ENCODE assay signal across 8 cellular contexts in the genomic region with DNA sequence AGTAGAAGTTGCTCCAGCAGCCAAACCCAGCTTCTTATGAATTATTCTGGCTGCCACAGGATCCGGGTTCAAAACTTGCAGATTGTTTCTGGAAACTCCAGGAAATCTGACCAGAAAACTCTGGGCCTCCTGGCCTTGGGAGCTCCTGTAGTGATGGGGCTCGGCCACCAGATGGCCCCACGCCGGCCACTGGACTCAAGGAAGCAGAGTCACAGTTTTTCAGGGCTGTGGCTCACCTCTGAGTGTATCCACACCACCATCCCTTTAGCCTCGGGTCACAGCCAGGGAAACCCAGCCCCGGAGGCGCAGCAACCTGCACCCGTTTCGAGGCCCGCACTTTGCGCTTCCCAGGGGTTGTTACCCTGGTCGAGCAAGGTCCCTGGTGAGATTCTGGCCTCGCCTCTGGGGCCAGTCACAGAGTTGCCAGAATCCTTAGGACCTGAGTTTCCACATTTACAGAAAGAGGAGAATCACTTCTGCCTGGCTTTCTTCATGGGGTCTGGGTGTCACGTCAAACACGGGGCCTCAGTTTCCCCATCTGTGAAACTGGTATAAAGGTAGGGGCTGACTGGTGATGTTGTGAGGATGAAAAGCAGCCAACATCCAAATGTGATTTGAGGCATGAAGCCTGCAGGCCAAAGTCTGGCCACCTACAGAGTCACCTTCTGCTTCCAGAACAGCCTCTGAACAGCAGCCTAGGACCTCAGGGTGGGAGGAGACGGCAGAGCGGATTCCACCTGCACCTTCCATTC. TPM values are rescaled to one million over a fixed set of nuclear protein-coding genes. Genes with fewer than 3 reads are reported as not detected.
DNase-seq lines count a peak whose midpoint lies in the region; ATAC-seq and TF ChIP-seq lines count a peak whose summit lies in the region.

No MANE protein-coding gene starts in this region.

- H4K20me1 ChIP-seq in HCT116 (ENCODE audit: insufficient read depth) = no peaks in the 10 kb centered on the region

- RAD21 ChIA-PET in HCT116 (lab: Charles Lee; ENCODE audit: low non-redundant PET in 1 of 2, low total read pairs in 2 of 2, uncharacterized antibody in 2 of 2, unreplicated experiment in 2 of 2) = interaction anchor here (0.7 to 0.8 kb wide), 3 partner anchors 79 to 232 kb away, joined by 3 to 4 read pairs (median 3); no protein-coding TSS in a partner anchor

- no peak for TF ChIP-seq POLR2A in HCT116 (IDR thresholded peaks at IDR 0.05; ENCODE audit: borderline replicate concordance, extremely low read depth, insufficient read depth, insufficient read length)
- TF ChIP-seq POLR2A in adrenal gland (IDR thresholded peaks at IDR 0.05) = no peak

- H3K9ac ChIP-seq in HCT116 (ENCODE audit: low read length) = no peak overlapping the region

- no peak overlapping the region for H3K4me3 ChIP-seq in HCT116 (replicated peaks in 1 of 2; ENCODE audit: low read depth in 1 of 2, low read length in 2 of 2)
- no peak overlapping the region for H3K4me3 ChIP-seq in adrenal gland
- no peak overlapping the region for H3K4me3 ChIP-seq in left ventricle myocardium inferior
- H3K4me3 ChIP-seq in psoas muscle = no peak overlapping the region

- no peaks in the 10 kb centered on the region for H3K79me2 ChIP-seq in HCT116 (ENCODE audit: insufficient read depth, low read length)

- H2AFZ ChIP-seq in HCT116 (ENCODE audit: low read depth, low read length, poor library complexity, severe bottlenecking) = peak overlapping the region; percentile 50

- intact Hi-C loops in HCT116 (cut with micrococcal nuclease) = loop anchor here (1.0 to 5.0 kb wide), 3 partner anchors 79 to 233 kb away; no protein-coding TSS in a partner anchor
- intact Hi-C loops in adrenal gland (cut with DNase I) = loop anchor here in 1 of 2 donors (5.0 kb wide), 1 partner anchor 78 kb away; no protein-coding TSS in a partner anchor
- intact Hi-C loops in left ventricle myocardium inferior (cut with micrococcal nuclease) = loop anchor here (5.0 to 10.0 kb wide), 2 partner anchors 78 to 155 kb away; no protein-coding TSS in a partner anchor
- intact Hi-C loops in psoas muscle (cut with DNase I) = loop anchor here (1.0 to 5.0 kb wide), 4 partner anchors 78 to 233 kb away; no protein-coding TSS in a partner anchor

- H3K27me3 ChIP-seq in HCT116 (ENCODE audit: insufficient read depth, low read length) (no peaks in the 10 kb centered on the region), adrenal gland (peaks cover 13% of the 10 kb centered on the region), left ventricle myocardium inferior (ENCODE audit: low read depth) (peaks cover 5% of the 10 kb centered on the region), psoas muscle (ENCODE audit: insufficient read depth in 3 of 3, low read length in 2 of 3) (peaks cover 0 to 20% (median 6%) of the 10 kb centered on the region in 3 donors)

- H3K9me2 ChIP-seq in HCT116 (ENCODE audit: insufficient read depth) = no peaks in the 10 kb centered on the region

- TF ChIP-seq CTCF in HCT116 (IDR thresholded peaks at IDR 0.05 in 2 of 3, conservative IDR thresholded peaks at IDR 0.05 in 1 of 3; ENCODE audit: borderline replicate concordance in 1 of 3, insufficient read depth in 1 of 3, low read depth in 2 of 3, low read length in 2 of 3) = peak; percentile 88 to 95 (median 90)
- peak; percentile 97 for TF ChIP-seq CTCF in RWPE1 (conservative IDR thresholded peaks at IDR 0.05; ENCODE audit: low read depth)
- TF ChIP-seq CTCF in adrenal gland (IDR thresholded peaks at IDR 0.05) = peak; percentile 77 to 89 (median 84)
- peak; percentile 93 for TF ChIP-seq CTCF in left ventricle myocardium inferior (IDR thresholded peaks at IDR 0.05; ENCODE audit: borderline replicate concordance)
- peak; percentile 88 for TF ChIP-seq CTCF in psoas muscle (IDR thresholded peaks at IDR 0.05)

- ATAC-seq in HCT116 (peak; percentile 96), psoas muscle (peak; percentile 82 to 91 (median 88)), GM19324 (IDR thresholded peaks at IDR 0.05; ENCODE audit: low FRiP score, unreplicated experiment) (no peak), HG03439 (IDR thresholded peaks at IDR 0.05; ENCODE audit: unreplicated experiment) (no peak)

- WGBS in adrenal gland, 4 donors = 31 to 40% (median 33%) methylated on average over 9 to 17 of the region's 17 CpGs
- WGBS in psoas muscle, 3 donors = 37 to 42% (median 40%) methylated on average over 17 of the region's 17 CpGs

- no peaks in the 10 kb centered on the region for H3K9me3 ChIP-seq in HCT116 (ENCODE audit: control insufficient read depth in 1 of 2, insufficient read depth in 1 of 2, low read depth in 1 of 2, low read length in 2 of 2)
- H3K9me3 ChIP-seq in adrenal gland (replicated peaks in 1 of 3) = no peaks in the 10 kb centered on the region
- H3K9me3 ChIP-seq in left ventricle myocardium inferior (replicated peaks) = no peaks in the 10 kb centered on the region
- no peaks in the 10 kb centered on the region for H3K9me3 ChIP-seq in psoas muscle

- BruUV-seq in HCT116 (replicated peaks; lab: Mats Ljungman, UMichigan) = no TSS peak

- DNase-seq in COLO829 (ENCODE audit: low spot score) (peak; percentile 28), HCT116 (ENCODE audit: low read depth, low spot score) (peak; percentile 49), RWPE1 (ENCODE audit: low spot score) (peak; percentile 77), adrenal gland (peak; percentile 74 to 89 (median 83)), left ventricle myocardium inferior (peak; percentile 74), psoas muscle (peak; percentile 76 to 85)

- H3K36me3 ChIP-seq in HCT116 (ENCODE audit: control insufficient read depth in 1 of 2, insufficient read depth in 2 of 2, low read length in 2 of 2) = no peaks in the 10 kb centered on the region
- no peaks in the 10 kb centered on the region for H3K36me3 ChIP-seq in adrenal gland (replicated peaks in 1 of 2)
- no peaks in the 10 kb centered on the region for H3K36me3 ChIP-seq in left ventricle myocardium inferior
- H3K36me3 ChIP-seq in psoas muscle (ENCODE audit: insufficient read depth in 1 of 2, low read depth in 1 of 2) = no peaks in the 10 kb centered on the region

- H3K27ac ChIP-seq in HCT116 (ENCODE audit: low read depth, low read length) (no peak overlapping the region), RWPE1 (no peak overlapping the region), adrenal gland (peak overlapping the region in 1 of 5 donors; percentile 7), left ventricle myocardium inferior (replicated peaks) (peak overlapping the region; percentile 85), psoas muscle (no peak overlapping the region)

- CTCF ChIA-PET in HCT116 (lab: Charles Lee) = interaction anchor here (0.6 to 2.1 kb wide), 16 partner anchors 10 to 233 kb away, joined by 3 to 23 read pairs (median 4); partner anchors contain the start of gene SMAD6
- CTCF ChIA-PET in RWPE1 (lab: Yijun Ruan, JAX) = interaction anchor here (0.6 to 1.6 kb wide), 15 partner anchors 8 to 233 kb away, joined by 3 to 12 read pairs (median 3); no protein-coding TSS in a partner anchor

- H3K4me1 ChIP-seq in HCT116 (ENCODE audit: control insufficient read depth in 1 of 2, insufficient read depth in 2 of 2, low read length in 2 of 2) (peaks cover 6 to 25% of the 10 kb centered on the region in 2 experiments; a peak in 3 of 4 replicates), adrenal gland (replicated peaks in 1 of 2) (peaks cover 0 to 13% of the 10 kb centered on the region in 2 donors), left ventricle myocardium inferior (peaks cover 47% of the 10 kb centered on the region), psoas muscle (peaks cover 7% of the 10 kb centered on the region)

- peak; percentile 81 for TF ChIP-seq RAD21 in HCT116 (IDR thresholded peaks at IDR 0.05; ENCODE audit: low read depth)

- peak overlapping the region; percentile 27; the same call in 1 of the 2 replicates for H3K4me2 ChIP-seq in HCT116 (ENCODE audit: low read length)

- POLR2A ChIA-PET in HCT116 (lab: Charles Lee) (no interaction called here), RWPE1 (lab: Yijun Ruan, JAX; ENCODE audit: low non-redundant PET) (no interaction called here)

TF ChIP-seq in HCT116, 20 proteins besides CTCF, POLR2A, EP300 and RAD21 (continues in another document):
- TF ChIP-seq ZNF274 (IDR thresholded peaks at IDR 0.05; ENCODE audit: low read depth, low read length) (no peak), TCF7L2 (IDR thresholded peaks at IDR 0.05; ENCODE audit: borderline replicate concordance, extremely low read depth, insufficient read depth, insufficient read length) (no peak), YY1 (IDR thresholded peaks at IDR 0.05; ENCODE audit: extremely low read depth, insufficient replicate concordance, low read depth, low read length) (no peak), ELF1 (IDR thresholded peaks at IDR 0.05; ENCODE audit: borderline replicate concordance, low read depth) (no peak), SIN3A (IDR thresholded peaks at IDR 0.05; ENCODE audit: low read depth) (no peak), POLR2AphosphoS5 (IDR thresholded peaks at IDR 0.05; ENCODE audit: low read depth, low read length) (no peak), FOSL1 (IDR thresholded peaks at IDR 0.05; ENCODE audit: low read depth) (no peak), EZH2 (IDR thresholded peaks at IDR 0.05) (no peak), ZBTB33 (IDR thresholded peaks at IDR 0.05; ENCODE audit: extremely low read depth, insufficient replicate concordance, low read length) (no peak)
- TF ChIP-seq, protein P1, sequence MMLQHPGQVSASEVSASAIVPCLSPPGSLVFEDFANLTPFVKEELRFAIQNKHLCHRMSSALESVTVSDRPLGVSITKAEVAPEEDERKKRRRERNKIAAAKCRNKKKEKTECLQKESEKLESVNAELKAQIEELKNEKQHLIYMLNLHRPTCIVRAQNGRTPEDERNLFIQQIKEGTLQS (IDR thresholded peaks at IDR 0.05) = no peak

RNA-seq across cellular contexts. Expression of gene LCTL, which starts 53.5 kb away (rescaled TPM):
- not detected for total RNA-seq in HCT116 (2021; ENCODE audit: unreplicated experiment)
- polyA plus RNA-seq in HCT116 (2012) = 0.04 and 0.10 TPM in 2 replicates
- not detected for total RNA-seq in adrenal gland
- under 1 TPM in 2 of 3 donors, not detected in 1; 0.03 to 0.16 TPM for polyA plus RNA-seq in adrenal gland
- not detected for total RNA-seq in left ventricle myocardium inferior
- not detected for total RNA-seq in psoas muscle
- polyA plus RNA-seq in psoas muscle = not detected

Comparison
In these comparisons a context has a peak if more than half of its experiments do, and no peak if none do; other contexts are left out.
1. DNase-seq: peak in every context shown above with its lines; median percentile 83 in adrenal gland; 80 in psoas muscle; 77 in RWPE1; 74 in left ventricle myocardium inferior; 49 in HCT116; 28 in COLO829.
2. ATAC-seq: peak in HCT116 (single experiment) and psoas muscle (4 of 4); none in GM19324 (single experiment) and HG03439 (single experiment).
3. Peak in every context shown above with its lines, with median percentiles within 50 percentile points of each other: CTCF ChIP-seq.